ENCODE assay signal across 26 cellular contexts in the genomic region with DNA sequence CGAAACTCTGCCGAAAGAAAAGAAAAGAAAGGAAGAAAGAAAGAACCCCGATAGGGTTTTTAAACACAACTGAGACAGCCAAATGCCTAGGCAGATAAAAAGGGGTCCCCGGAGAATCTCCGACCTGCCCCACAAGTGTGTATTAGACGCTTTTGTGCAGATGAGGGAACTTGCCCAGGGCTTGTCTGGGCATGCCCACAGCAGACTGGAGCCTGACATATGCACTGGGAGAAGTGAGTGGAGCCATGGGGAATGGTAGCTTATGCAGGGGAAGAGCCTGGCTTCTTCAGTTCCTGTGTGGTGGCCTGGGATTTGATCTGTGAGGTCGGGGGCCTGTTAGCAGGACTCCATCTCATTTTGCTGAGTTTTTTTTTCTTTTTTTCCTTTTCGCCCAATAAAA.
DNase-seq lines count a peak whose midpoint lies in the region; ATAC-seq, FAIRE-seq and TF ChIP-seq lines count a peak whose summit lies in the region.
"Had no signal": no experiment of that assay in that cellular context is flagged by ENCODE, and none has a peak within 500 bp of the region (broad histone marks: within the 10 kb centered on the region; RNA-seq: fewer than 3 reads in every experiment).

No MANE protein-coding gene starts in this region.

- no peak for ATAC-seq in IMR-90 (ENCODE audit: low read depth)
- ATAC-seq in HG03521 (IDR thresholded peaks at IDR 0.05; ENCODE audit: unreplicated experiment) = no peak
- ATAC-seq: activated naive CD8-positive, alpha-beta T cell treated with anti-CD3 and anti-CD28 coated beads, Interleukin-2, amount 50 U/mL, for 24 hours; gastroesophageal sphincter; HCT116; left lobe of liver; naive thymus-derived CD4-positive, alpha-beta T cell; stimulated activated naive CD8-positive, alpha-beta T cell treated with anti-CD3 and anti-CD28 coated beads, Interleukin-15, amount 100 ng/mL, for 72 hours had no signal

- no peaks in the 10 kb centered on the region for H3K4me1 ChIP-seq in IMR-90 (ENCODE audit: control insufficient read depth, insufficient read depth, low read length)
- no peaks in the 10 kb centered on the region for H3K4me1 ChIP-seq in astrocyte (ENCODE audit: insufficient read depth, low read length)
- H3K4me1 ChIP-seq in neural progenitor cell = peaks cover 35% of the 10 kb centered on the region
- H3K4me1 ChIP-seq: gastroesophageal sphincter, thyroid gland had no signal

- H2BK15ac ChIP-seq in IMR-90 (ENCODE audit: low read depth, low read length) = no peak overlapping the region

- CTCF ChIA-PET in IMR-90 (lab: Yijun Ruan, JAX) = no interaction called here

- no peak for TF ChIP-seq POLR2A in IMR-90 (IDR thresholded peaks at IDR 0.05; ENCODE audit: low read depth, low read length)

- H3K79me1 ChIP-seq in IMR-90 (ENCODE audit: low read depth in 1 of 2, low read length in 2 of 2) = no peaks in the 10 kb centered on the region

- H3K14ac ChIP-seq in IMR-90 (replicated peaks; ENCODE audit: low read depth, low read length) = no peak overlapping the region

- H3K9me3 ChIP-seq in IMR-90 (ENCODE audit: control insufficient read depth, insufficient read depth, low read length) = no peaks in the 10 kb centered on the region
- H3K9me3 ChIP-seq in astrocyte (ENCODE audit: insufficient read depth, low read depth, low read length) = no peaks in the 10 kb centered on the region
- no peaks in the 10 kb centered on the region for H3K9me3 ChIP-seq in neural progenitor cell (ENCODE audit: low read depth)
- H3K9me3 ChIP-seq: gastroesophageal sphincter, thyroid gland had no signal

- H4K8ac ChIP-seq in IMR-90 (ENCODE audit: low read depth in 2 of 2, low read length in 2 of 2) = no peak overlapping the region

- no peak overlapping the region for H2AK5ac ChIP-seq in IMR-90 (ENCODE audit: low read depth, low read length)

- H2BK120ac ChIP-seq in IMR-90 (ENCODE audit: low read depth, low read length) = no peak overlapping the region

- peaks cover 2% of the 10 kb centered on the region for H3K9me3 Mint-ChIP-seq in astrocyte (ENCODE audit: unreplicated experiment)
- no peaks in the 10 kb centered on the region for H3K9me3 Mint-ChIP-seq in neural progenitor cell
- H3K9me3 Mint-ChIP-seq: activated naive CD8-positive, alpha-beta T cell treated with anti-CD3 and anti-CD28 coated beads, Interleukin-2, amount 50 U/mL, for 24 hours; naive thymus-derived CD4-positive, alpha-beta T cell; stimulated activated naive CD8-positive, alpha-beta T cell treated with anti-CD3 and anti-CD28 coated beads, Interleukin-15, amount 100 ng/mL, for 72 hours; T-helper 2 cell treated with Interferon-gamma antibody and Interleukin-4, amounts not matched to agents 5 μg/mL and 100 μg/mL, for 36 hours had no signal

- no peaks in the 10 kb centered on the region for H3K36me3 Mint-ChIP-seq in astrocyte (ENCODE audit: low read depth, unreplicated experiment)
- H3K36me3 Mint-ChIP-seq in neural progenitor cell = no peaks in the 10 kb centered on the region

- no peak overlapping the region for H2AK9ac ChIP-seq in IMR-90 (replicated peaks; ENCODE audit: low read depth, low read length, poor library complexity)

- H3K79me2 ChIP-seq in astrocyte (ENCODE audit: insufficient read depth, low read length) (no peaks in the 10 kb centered on the region), neural progenitor cell (ENCODE audit: low read depth) (peaks cover 66% of the 10 kb centered on the region)

- no peak overlapping the region for H3K23ac ChIP-seq in IMR-90 (ENCODE audit: low read depth, low read length)

- H3K4me3 Mint-ChIP-seq in astrocyte (ENCODE audit: unreplicated experiment) = no peak overlapping the region
- H3K4me3 Mint-ChIP-seq in neural progenitor cell = no peak overlapping the region
- H3K4me3 Mint-ChIP-seq: activated naive CD8-positive, alpha-beta T cell treated with anti-CD3 and anti-CD28 coated beads, Interleukin-2, amount 50 U/mL, for 24 hours; naive thymus-derived CD4-positive, alpha-beta T cell; stimulated activated naive CD8-positive, alpha-beta T cell treated with anti-CD3 and anti-CD28 coated beads, Interleukin-15, amount 100 ng/mL, for 72 hours; T-helper 2 cell treated with Interferon-gamma antibody and Interleukin-4, amounts not matched to agents 5 μg/mL and 100 μg/mL, for 36 hours had no signal

- H3K56ac ChIP-seq in IMR-90 (ENCODE audit: extremely low read depth, insufficient read depth, low read length) = no peak overlapping the region

- POLR2A ChIA-PET in IMR-90 (lab: Charles Lee; ENCODE audit: unreplicated experiment) = no interaction called here

- H3K4me1 Mint-ChIP-seq in astrocyte (ENCODE audit: low read depth, unreplicated experiment) (peaks cover 2% of the 10 kb centered on the region), neural progenitor cell (peaks cover 30% of the 10 kb centered on the region)
- H3K4me1 Mint-ChIP-seq: activated naive CD8-positive, alpha-beta T cell treated with anti-CD3 and anti-CD28 coated beads, Interleukin-2, amount 50 U/mL, for 24 hours; naive thymus-derived CD4-positive, alpha-beta T cell; stimulated activated naive CD8-positive, alpha-beta T cell treated with anti-CD3 and anti-CD28 coated beads, Interleukin-15, amount 100 ng/mL, for 72 hours had no signal

- H4K91ac ChIP-seq in IMR-90 (ENCODE audit: insufficient read depth, low read depth, low read length) = no peak overlapping the region; the same call in 1 of the 2 replicates

- no TSS peak for BruUV-seq in IMR-90 (replicated peaks; lab: Mats Ljungman, UMichigan)

- intact Hi-C loops in IMR-90 (cut with micrococcal nuclease) = no loop called here

- TF ChIP-seq CTCF in IMR-90 (conservative IDR thresholded peaks at IDR 0.05; ENCODE audit: low read depth, low read length) (no peak), astrocyte (IDR thresholded peaks at IDR 0.05; ENCODE audit: insufficient read depth, low read depth, low read length) (no peak), neural progenitor cell (IDR thresholded peaks at IDR 0.05) (no peak)

- H3K4me2 ChIP-seq in IMR-90 (ENCODE audit: low read depth, low read length) (no peak overlapping the region), astrocyte (ENCODE audit: low read length) (no peak overlapping the region), neural progenitor cell (no peak overlapping the region)

- H3K9ac ChIP-seq in IMR-90 (ENCODE audit: low read depth, low read length) (no peak overlapping the region), astrocyte (ENCODE audit: low read length) (no peak overlapping the region), neural progenitor cell (no peak overlapping the region)

- FAIRE-seq in astrocyte (lab: Jason Lieb, UNC) = peak; percentile 69
- FAIRE-seq: small intestine had no signal

- DNase-seq in NCI-H510A treated with DMSO at 0.1 percent for 48 hours (lab: John Stamatoyannopoulos, UW) (peak; percentile 13), NCI-H510A (lab: John Stamatoyannopoulos, UW) (no peak), IMR-90 (no peak), astrocyte (ENCODE audit: low read depth) (no peak), neural progenitor cell (ENCODE audit: low spot score) (no peak), occipital lobe (lab: John Stamatoyannopoulos, UW) (no peak)
- DNase-seq: activated CD4-positive, alpha-beta T cell treated with anti-CD3 and anti-CD28 coated beads for 4 hours; activated CD8-positive, alpha-beta memory T cell treated with anti-CD3 and anti-CD28 coated beads for 24 hours; activated effector memory CD4-positive, alpha-beta T cell treated with anti-CD3 and anti-CD28 coated beads, Interleukin-2, amount 50 U/mL, for 16 hours; activated naive CD8-positive, alpha-beta T cell treated with anti-CD3 and anti-CD28 coated beads, Interleukin-2, amount 50 U/mL, for 24 hours; cerebellar nuclear complex; dorsolateral prefrontal cortex; hippocampal formation; Kasumi-1; MV-4-11; naive thymus-derived CD4-positive, alpha-beta T cell; NCI-H187 treated with DMSO at 0.1 percent for 48 hours; NCI-H226; small intestine; stimulated activated naive CD8-positive, alpha-beta T cell treated with anti-CD3 and anti-CD28 coated beads, Interleukin-15, amount 100 ng/mL, for 72 hours; thyroid gland had no signal

- 0 out of 2 replicates have a peak overlapping the region, but pooled peaks have one; percentile 44 for H3K18ac ChIP-seq in IMR-90 (ENCODE audit: low read depth, low read length)

- 81% methylated on average over 4 of the region's 8 CpGs; no CpG with 5 or more reads in 1 of the 2 experiments for WGBS in IMR-90 (ENCODE audit: extremely low coverage in 2 of 2, insufficient read length in 1 of 2), 2 experiments

- H3K27me3 ChIP-seq in IMR-90 (ENCODE audit: control insufficient read depth, insufficient read depth, low read length) (peaks cover 13% of the 10 kb centered on the region), astrocyte (ENCODE audit: insufficient read depth, low read length) (no peaks in the 10 kb centered on the region), neural progenitor cell (no peaks in the 10 kb centered on the region)
- H3K27me3 ChIP-seq: gastroesophageal sphincter, thyroid gland had no signal

- H3K27ac Mint-ChIP-seq in astrocyte (ENCODE audit: unreplicated experiment) (no peak overlapping the region), neural progenitor cell (no peak overlapping the region)
- H3K27ac Mint-ChIP-seq: activated naive CD8-positive, alpha-beta T cell treated with anti-CD3 and anti-CD28 coated beads, Interleukin-2, amount 50 U/mL, for 24 hours; naive thymus-derived CD4-positive, alpha-beta T cell; T-helper 2 cell treated with Interferon-gamma antibody and Interleukin-4, amounts not matched to agents 5 μg/mL and 100 μg/mL, for 36 hours had no signal

- H3K27me3 Mint-ChIP-seq in astrocyte (ENCODE audit: low read depth, unreplicated experiment) (no peaks in the 10 kb centered on the region), neural progenitor cell (ENCODE audit: insufficient read depth, low read depth) (no peaks in the 10 kb centered on the region)
- H3K27me3 Mint-ChIP-seq: activated naive CD8-positive, alpha-beta T cell treated with anti-CD3 and anti-CD28 coated beads, Interleukin-2, amount 50 U/mL, for 24 hours; stimulated activated naive CD8-positive, alpha-beta T cell treated with anti-CD3 and anti-CD28 coated beads, Interleukin-15, amount 100 ng/mL, for 72 hours had no signal

- no peaks in the 10 kb centered on the region for H3F3A ChIP-seq in neural progenitor cell (ENCODE audit: low read depth)

- H2AFZ ChIP-seq in IMR-90 (replicated peaks; ENCODE audit: low read length, poor library complexity) (no peak overlapping the region), astrocyte (ENCODE audit: low read depth, low read length) (no peak overlapping the region), neural progenitor cell (replicated peaks) (no peak overlapping the region)

- dilution Hi-C loops in IMR-90 (cut with HindIII; ENCODE audit: low sequenced_read_pairs, unreplicated experiment) = no loop called here

- in situ Hi-C loops in IMR-90 (cut with MboI; ENCODE audit: low sequenced_read_pairs) = no loop called here

- H3K27ac ChIP-seq in IMR-90 (ENCODE audit: insufficient read depth, low read length) (no peak overlapping the region), astrocyte (ENCODE audit: low read depth, low read length) (no peak overlapping the region), neural progenitor cell (peak overlapping the region; percentile 37)
- H3K27ac ChIP-seq: dorsolateral prefrontal cortex, gastroesophageal sphincter, thyroid gland had no signal

- no peak for TF ChIP-seq RAD21 in IMR-90 (IDR thresholded peaks at IDR 0.05; ENCODE audit: low read length)

- H4K5ac ChIP-seq in IMR-90 (ENCODE audit: low read depth, low read length) = no peak overlapping the region

- H4K20me1 ChIP-seq in IMR-90 (ENCODE audit: insufficient read depth, low read length) (no peaks in the 10 kb centered on the region), astrocyte (ENCODE audit: insufficient read depth, low read length) (no peaks in the 10 kb centered on the region), neural progenitor cell (ENCODE audit: low read depth) (peaks cover 51% of the 10 kb centered on the region)

- H2BK20ac ChIP-seq in IMR-90 (ENCODE audit: low read depth, low read length) = no peak overlapping the region

- H3K36me3 ChIP-seq in IMR-90 (ENCODE audit: control insufficient read depth, insufficient read depth, low read length) (no peaks in the 10 kb centered on the region), astrocyte (ENCODE audit: insufficient read depth, low read length) (no peaks in the 10 kb centered on the region), neural progenitor cell (no peaks in the 10 kb centered on the region)
- H3K36me3 ChIP-seq: gastroesophageal sphincter, thyroid gland had no signal

- H3K4ac ChIP-seq in IMR-90 (ENCODE audit: low read depth, low read length) = no peak overlapping the region

- no peaks in the 10 kb centered on the region for H3K9me1 ChIP-seq in IMR-90 (ENCODE audit: insufficient read depth, low read length)

- H3K4me3 ChIP-seq in IMR-90 (ENCODE audit: insufficient read depth, low read depth, low read length) (no peak overlapping the region), astrocyte (ENCODE audit: insufficient read depth, low read depth, low read length) (no peak overlapping the region), neural progenitor cell (no peak overlapping the region)
- H3K4me3 ChIP-seq: dorsolateral prefrontal cortex, gastroesophageal sphincter, thyroid gland had no signal

- no peak overlapping the region for H2BK5ac ChIP-seq in IMR-90 (ENCODE audit: low read depth, low read length, poor library complexity, severe bottlenecking)
